In genomic region chr3:20039082-20039764, GRCh38 we compare ENCODE assay signal across 9 cellular contexts. TPM values are rescaled to one million over a fixed set of nuclear protein-coding genes. Genes with fewer than 3 reads are reported as not detected.
DNase-seq lines count a peak whose midpoint lies in the region; ATAC-seq, FAIRE-seq and TF ChIP-seq lines count a peak whose summit lies in the region.
"Had no signal": no experiment of that assay in that cellular context is flagged by ENCODE, and none has a peak within 500 bp of the region (broad histone marks: within the 10 kb centered on the region; RNA-seq: fewer than 3 reads in every experiment).

No MANE protein-coding gene starts in this region.

- H3K36me3 ChIP-seq in astrocyte (ENCODE audit: insufficient read depth, low read length) (no peaks in the 10 kb centered on the region), thoracic aorta (no peaks in the 10 kb centered on the region)

- H3K9me3 ChIP-seq in astrocyte (ENCODE audit: insufficient read depth, low read depth, low read length) (no peaks in the 10 kb centered on the region), thoracic aorta (no peaks in the 10 kb centered on the region)

- peaks cover 14% of the 10 kb centered on the region for H3K36me3 Mint-ChIP-seq in activated CD4-positive, alpha-beta T cell treated with anti-CD3 and anti-CD28 coated beads, Interleukin-2, amount 10 ng/mL, durations not matched to agents 7 days and 5 days (ENCODE audit: low read depth)
- no peaks in the 10 kb centered on the region for H3K36me3 Mint-ChIP-seq in astrocyte (ENCODE audit: low read depth, unreplicated experiment)

- no peaks in the 10 kb centered on the region for H3K9me3 Mint-ChIP-seq in activated CD4-positive, alpha-beta T cell treated with anti-CD3 and anti-CD28 coated beads, Interleukin-2, amount 10 ng/mL, durations not matched to agents 7 days and 5 days
- no peaks in the 10 kb centered on the region for H3K9me3 Mint-ChIP-seq in astrocyte (ENCODE audit: unreplicated experiment)

- WGBS in lower leg skin, 2 donors: 16 to 17% methylated on average over 14 of the region's 14 CpGs

- H3K27ac Mint-ChIP-seq in activated CD4-positive, alpha-beta T cell treated with anti-CD3 and anti-CD28 coated beads, Interleukin-2, amount 10 ng/mL, durations not matched to agents 7 days and 5 days: peak overlapping the region; percentile 97
- H3K27ac Mint-ChIP-seq in astrocyte (ENCODE audit: unreplicated experiment): peak overlapping the region; percentile 47

- no peaks in the 10 kb centered on the region for H3K27me3 Mint-ChIP-seq in activated CD4-positive, alpha-beta T cell treated with anti-CD3 and anti-CD28 coated beads, Interleukin-2, amount 10 ng/mL, durations not matched to agents 7 days and 5 days
- H3K27me3 Mint-ChIP-seq in astrocyte (ENCODE audit: low read depth, unreplicated experiment): no peaks in the 10 kb centered on the region

- H3K4me3 ChIP-seq in astrocyte (ENCODE audit: insufficient read depth, low read depth, low read length) (peak overlapping the region; percentile 71), lower leg skin (ENCODE audit: low read depth, poor library complexity, severe bottlenecking) (peak overlapping the region; percentile 84), thoracic aorta (peak overlapping the region; percentile 79)

- peaks cover 12% of the 10 kb centered on the region for H4K20me1 ChIP-seq in astrocyte (ENCODE audit: insufficient read depth, low read length)

- no peak overlapping the region for H3K27ac ChIP-seq in astrocyte (ENCODE audit: low read depth, low read length)
- peak overlapping the region; percentile 93 to 97 for H3K27ac ChIP-seq in thoracic aorta

- intact Hi-C loops in lower leg skin (cut with DNase I; ENCODE audit: low total_unique reads): no loop called here

- peak overlapping the region; percentile 76 for H3K9ac ChIP-seq in astrocyte (ENCODE audit: low read length)

- H3K27me3 ChIP-seq in astrocyte (ENCODE audit: insufficient read depth, low read length): no peaks in the 10 kb centered on the region
- no peaks in the 10 kb centered on the region for H3K27me3 ChIP-seq in thoracic aorta (replicated peaks; ENCODE audit: insufficient read depth)

- ATAC-seq in thoracic aorta (ENCODE audit: insufficient number of reproducible peaks, low FRiP score, low read depth) (no peak), GM21447 (IDR thresholded peaks at IDR 0.05; ENCODE audit: unreplicated experiment) (no peak)

- POLR2A ChIA-PET in activated CD4-positive, alpha-beta T cell treated with anti-CD3 and anti-CD28 coated beads, Interleukin-2, amount 10 ng/mL, durations not matched to agents 7 days and 5 days (lab: Charles Lee): no interaction called here

- H3K79me2 ChIP-seq in astrocyte (ENCODE audit: insufficient read depth, low read length): no peaks in the 10 kb centered on the region

- H3K4me2 ChIP-seq in astrocyte (ENCODE audit: low read length): peak overlapping the region; percentile 84

- CTCF ChIA-PET in activated CD4-positive, alpha-beta T cell treated with anti-CD3 and anti-CD28 coated beads, Interleukin-2, amount 10 ng/mL, durations not matched to agents 7 days and 5 days (lab: Charles Lee): interaction anchor here (1.0 to 3.0 kb wide), 3 partner anchors 13 to 146 kb away, joined by 4 to 16 read pairs (median 7); partner anchors contain the start of gene SGO1

- peak overlapping the region; percentile 89 for H3K4me3 Mint-ChIP-seq in activated CD4-positive, alpha-beta T cell treated with anti-CD3 and anti-CD28 coated beads, Interleukin-2, amount 10 ng/mL, durations not matched to agents 7 days and 5 days
- H3K4me3 Mint-ChIP-seq in astrocyte (ENCODE audit: unreplicated experiment): peak overlapping the region; percentile 88

- DNase-seq in activated CD4-positive, alpha-beta T cell treated with anti-CD3 and anti-CD28 coated beads, Interleukin-2, amount 10 ng/mL, durations not matched to agents 7 days and 5 days: peak; percentile 20
- DNase-seq in activated CD4-positive, alpha-beta T cell treated with anti-CD3 and anti-CD28 coated beads, Interleukin-2, amount 50 U/mL, for 4 hours: no peak
- no peak for DNase-seq in astrocyte (ENCODE audit: low read depth)
- no peak for DNase-seq in lower leg skin (ENCODE audit: low spot score in 2 of 2)
- no peak for DNase-seq in thoracic aorta (ENCODE audit: low spot score)
- DNase-seq in DMS 273 (lab: John Stamatoyannopoulos, UW; ENCODE audit: unreplicated experiment): no peak
- no peak for DNase-seq in NCI-H510A (lab: John Stamatoyannopoulos, UW)

- peak overlapping the region; percentile 90 for H2AFZ ChIP-seq in astrocyte (ENCODE audit: low read depth, low read length)

- H3K4me1 ChIP-seq in astrocyte (ENCODE audit: insufficient read depth, low read length) (peaks cover 12% of the 10 kb centered on the region), thoracic aorta (ENCODE audit: control insufficient read depth in 1 of 2, low read depth in 2 of 2) (peaks cover 25 to 38% of the 10 kb centered on the region in 2 donors)

- FAIRE-seq in astrocyte (lab: Jason Lieb, UNC): no peak

- TF ChIP-seq CTCF in astrocyte (IDR thresholded peaks at IDR 0.05; ENCODE audit: insufficient read depth, low read depth, low read length) (no peak), lower leg skin (IDR thresholded peaks at IDR 0.05) (no peak), thoracic aorta (IDR thresholded peaks at IDR 0.05) (no peak)

- peaks cover 43% of the 10 kb centered on the region for H3K4me1 Mint-ChIP-seq in activated CD4-positive, alpha-beta T cell treated with anti-CD3 and anti-CD28 coated beads, Interleukin-2, amount 10 ng/mL, durations not matched to agents 7 days and 5 days
- H3K4me1 Mint-ChIP-seq in astrocyte (ENCODE audit: low read depth, unreplicated experiment): peaks cover 8% of the 10 kb centered on the region

- no peak for TF ChIP-seq POLR2A in lower leg skin (IDR thresholded peaks at IDR 0.05)

RNA-seq across cellular contexts. Expression of gene KAT2B, which starts 1.0 kb away (rescaled TPM):
- 10 to 100 TPM; 84.5 to 91.3 TPM for total RNA-seq in activated CD4-positive, alpha-beta T cell treated with anti-CD3 and anti-CD28 coated beads, Interleukin-2, amount 10 ng/mL, durations not matched to agents 7 days and 5 days
- total RNA-seq in astrocyte: 4.9 and 6.2 TPM in 2 replicates
- total RNA-seq in lower leg skin: 10 to 100 TPM; 29.2 to 38.8 (median 31.0) TPM
- 10 to 100 TPM; 48.0 to 72.8 TPM for total RNA-seq in thoracic aorta

RNA-seq across cellular contexts. Expression of gene PP2D1, which starts 27.2 kb away (rescaled TPM):
- total RNA-seq in activated CD4-positive, alpha-beta T cell treated with anti-CD3 and anti-CD28 coated beads, Interleukin-2, amount 10 ng/mL, durations not matched to agents 7 days and 5 days: not detected
- total RNA-seq in astrocyte (not detected in 2 replicates), lower leg skin (not detected), thoracic aorta (not detected)
- total RNA-seq: Daoy had no signal
